ENCODE assay signal across 9 cellular contexts in the genomic region with DNA sequence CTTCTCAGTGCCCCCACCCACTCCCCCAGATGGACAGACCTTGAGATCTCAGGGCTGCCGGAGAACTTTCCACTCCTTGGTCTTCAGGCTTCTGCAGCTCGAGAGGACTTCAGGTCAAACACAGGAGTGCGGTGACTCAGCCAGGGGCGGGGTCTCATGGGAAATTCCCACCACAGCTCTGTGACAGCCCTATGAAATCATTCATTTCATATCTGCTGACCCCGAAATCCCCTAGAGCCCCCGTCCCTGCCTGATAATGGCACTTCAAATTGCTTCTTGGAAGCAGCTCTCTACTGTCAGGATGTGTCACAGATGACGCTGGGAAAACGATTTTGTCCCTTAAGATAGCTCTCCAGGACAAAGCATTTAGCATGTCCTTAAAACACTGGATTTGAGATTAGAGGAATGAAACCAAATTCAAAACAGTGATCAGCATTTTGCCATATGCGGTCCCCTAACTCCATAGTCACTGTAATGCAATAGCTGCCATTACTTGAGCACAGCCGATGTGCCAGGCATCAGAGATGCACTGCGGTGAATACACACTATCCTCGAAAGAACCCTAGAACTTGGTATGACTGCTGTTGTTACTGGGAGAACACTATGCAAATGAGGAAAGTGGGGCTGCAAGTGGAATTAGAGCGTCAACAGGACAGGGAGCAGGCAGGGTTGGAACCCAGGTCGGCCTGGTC. TPM values are rescaled to one million over a fixed set of nuclear protein-coding genes. Genes with fewer than 3 reads are reported as not detected.
DNase-seq lines count a peak whose midpoint lies in the region; ATAC-seq lines count a peak whose summit lies in the region.
"Had no signal": no experiment of that assay in that cellular context is flagged by ENCODE, and none has a peak within 500 bp of the region (broad histone marks: within the 10 kb centered on the region; RNA-seq: fewer than 3 reads in every experiment).

A gene (minus strand): TSS at position 95 of the 692 bp plus-strand sequence. CDS start 845 bp downstream, outside the sequence.

- DNase-seq in DMS79 (lab: John Stamatoyannopoulos, UW) (peak; percentile 2), DMS79 treated with DMSO at 0.1 percent for 48 hours (lab: John Stamatoyannopoulos, UW) (no peak), hepatic stellate cell (ENCODE audit: low spot score) (peak; percentile 27), SKM-1 (lab: John Stamatoyannopoulos, UW; ENCODE audit: unreplicated experiment) (no peak)
- peak; percentile 84 to 88 for DNase-seq in stimulated activated CD8-positive, alpha-beta memory T cell treated with anti-CD3 and anti-CD28 coated beads, Interleukin-15, amount 100 ng/mL, for 48 hours (ENCODE audit: low read depth in 2 of 2)

- CTCF ChIA-PET in activated CD8-positive, alpha-beta memory T cell treated with anti-CD3 and anti-CD28 coated beads for 36 hours (lab: Charles Lee): interaction anchor here (0.7 to 2.8 kb wide), 8 partner anchors 8 to 407 kb away, joined by 3 to 10 read pairs (median 4); no protein-coding TSS in a partner anchor

- POLR2A ChIA-PET in activated CD8-positive, alpha-beta memory T cell treated with anti-CD3 and anti-CD28 coated beads for 36 hours (lab: Charles Lee): interaction anchor here (0.5 to 2.5 kb wide), 6 partner anchors 8 to 936 kb away, joined by 4 to 19 read pairs (median 6); a partner anchor contains a TSS

- ATAC-seq in GM18909 (IDR thresholded peaks at IDR 0.05; ENCODE audit: poor library complexity, unreplicated experiment): no peak
- ATAC-seq in HG03196 (IDR thresholded peaks at IDR 0.05; ENCODE audit: unreplicated experiment): no peak

RNA-seq across cellular contexts. Expression of the gene that starts here (rescaled TPM):
- 100 to 1,000 TPM; 263 to 270 TPM for total RNA-seq in activated CD8-positive, alpha-beta memory T cell treated with anti-CD3 and anti-CD28 coated beads for 36 hours
- total RNA-seq: SK-MEL-5 had no signal

Comparison
In these comparisons a context has a peak if more than half of its experiments do, and no peak if none do; other contexts are left out.
1. DNase-seq: peak in DMS79 (single experiment), hepatic stellate cell (single experiment) and stimulated activated CD8-positive, alpha-beta memory T cell treated with anti-CD3 and anti-CD28 coated beads, Interleukin-15, amount 100 ng/mL, for 48 hours (2 of 2); none in DMS79 treated with DMSO at 0.1 percent for 48 hours (single experiment) and SKM-1 (single experiment).